In the genomic region with DNA sequence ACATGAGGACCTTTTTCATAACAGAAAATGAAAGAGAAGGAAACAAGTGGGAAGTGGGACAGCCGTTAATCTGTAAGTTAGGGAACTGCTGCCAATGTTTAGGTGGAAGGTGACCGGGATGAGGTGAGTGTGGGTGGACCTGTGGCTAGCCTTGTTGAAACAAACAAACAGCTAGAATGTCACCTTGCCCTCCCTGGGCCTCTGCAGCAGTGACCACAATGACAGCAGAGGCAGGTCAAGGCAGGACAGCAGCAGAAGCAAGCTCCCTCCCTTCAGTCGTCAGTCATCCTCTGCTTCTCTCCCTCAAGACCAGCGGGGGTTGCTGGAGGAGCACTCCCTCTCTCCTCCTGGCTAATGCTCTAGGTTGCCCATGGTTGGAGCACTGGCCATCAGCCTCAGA, we compare ENCODE assay signal across 17 cellular contexts.
DNase-seq lines count a peak whose midpoint lies in the region; ATAC-seq, FAIRE-seq and TF ChIP-seq lines count a peak whose summit lies in the region.
"Had no signal": no experiment of that assay in that cellular context is flagged by ENCODE, and none has a peak within 500 bp of the region (broad histone marks: within the 10 kb centered on the region; RNA-seq: fewer than 3 reads in every experiment).

No MANE protein-coding gene starts in this region.

- H3K9ac ChIP-seq in endocrine pancreas (ENCODE audit: control insufficient read depth, insufficient read depth, low read length) = no peak overlapping the region

- no peak for DNase-seq in Right ventricle myocardium inferior (ENCODE audit: missing footprints)
- DNase-seq in cardiac septum (ENCODE audit: low spot score) = no peak
- DNase-seq in NCI-H146 treated with DMSO at 0.1 percent for 48 hours (lab: John Stamatoyannopoulos, UW; ENCODE audit: unreplicated experiment) = peak; percentile 39
- DNase-seq in pancreas = no peak
- DNase-seq in NCI-H2107 (lab: John Stamatoyannopoulos, UW) = no peak
- DNase-seq in NCI-H2029 (lab: John Stamatoyannopoulos, UW) = no peak
- DNase-seq: activated CD4-positive, alpha-beta T cell treated with anti-CD3 and anti-CD28 coated beads, Interleukin-2, amount 50 U/mL, for 1 hour; activated T-cell treated with anti-CD3 and anti-CD28 coated beads, Interleukin-2, amount 50 U/mL, for 1 hour; effector CD8-positive, alpha-beta T cell; Karpas-422; sigmoid colon; T1000 had no signal

- intact Hi-C loops in Right ventricle myocardium inferior (cut with DNase I) (no loop called here), cardiac septum (cut with DNase I) (no loop called here), pancreas (cut with DNase I) (no loop called here)

- no peaks in the 10 kb centered on the region for H3K36me3 ChIP-seq in endocrine pancreas (ENCODE audit: control insufficient read depth, insufficient read depth, low read length)
- H3K36me3 ChIP-seq in pancreas = no peaks in the 10 kb centered on the region
- H3K36me3 ChIP-seq: sigmoid colon had no signal

- TF ChIP-seq CTCF in pancreas (IDR thresholded peaks at IDR 0.05) = no peak

- H3K9me3 ChIP-seq in endocrine pancreas (ENCODE audit: control insufficient read depth, low read length) (no peaks in the 10 kb centered on the region), pancreas (no peaks in the 10 kb centered on the region)
- H3K9me3 ChIP-seq: sigmoid colon, suprapubic skin had no signal

- peak overlapping the region; percentile 45 for H3K4me3 ChIP-seq in endocrine pancreas (ENCODE audit: control insufficient read depth, insufficient read depth, low read length)
- no peak overlapping the region for H3K4me3 ChIP-seq in pancreas
- H3K4me3 ChIP-seq: sigmoid colon, suprapubic skin had no signal

- FAIRE-seq in pancreas (lab: Jason Lieb, UNC) = no peak
- FAIRE-seq: bronchial epithelial cell, GM18507 had no signal

- H3K4me1 ChIP-seq in endocrine pancreas (ENCODE audit: control insufficient read depth, insufficient read depth, low read length) (peaks cover 10% of the 10 kb centered on the region), pancreas (peaks cover 7 to 13% (median 10%) of the 10 kb centered on the region in 3 donors)
- H3K4me1 ChIP-seq: sigmoid colon, suprapubic skin had no signal

- 30 to 37% methylated on average over 4 of the region's 4 CpGs for WGBS in pancreas, 2 donors

- H3K27me3 ChIP-seq in endocrine pancreas (ENCODE audit: control insufficient read depth, insufficient read depth, low read length) (no peaks in the 10 kb centered on the region), pancreas (no peaks in the 10 kb centered on the region)
- H3K27me3 ChIP-seq: sigmoid colon, suprapubic skin had no signal

- peak; percentile 43 for ATAC-seq in Right ventricle myocardium inferior
- ATAC-seq in pancreas = peak; percentile 32 to 58 (median 44)
- ATAC-seq in HG03135 (IDR thresholded peaks at IDR 0.05; ENCODE audit: unreplicated experiment) = no peak

- no peak overlapping the region for H3K27ac ChIP-seq in pancreas
- H3K27ac ChIP-seq: sigmoid colon, suprapubic skin had no signal
